ENCODE assay signal across 26 cellular contexts in genomic region chrX:150085881-150086280, GRCh38.
DNase-seq lines count a peak whose midpoint lies in the region; ATAC-seq and TF ChIP-seq lines count a peak whose summit lies in the region.
"Had no signal": no experiment of that assay in that cellular context is flagged by ENCODE, and none has a peak within 500 bp of the region (broad histone marks: within the 10 kb centered on the region; RNA-seq: fewer than 3 reads in every experiment).

No MANE protein-coding gene starts in this region.

- peaks cover 4 to 30% of the 10 kb centered on the region in 2 donors for H3K4me1 ChIP-seq in ascending aorta
- H3K4me1 ChIP-seq: testis had no signal

- no peaks in the 10 kb centered on the region for H3K9me3 Mint-ChIP-seq in HFFc6
- H3K9me3 Mint-ChIP-seq in CD14-positive monocyte = peaks cover 0 to 2% (median 0%) of the 10 kb centered on the region in 7 donors
- H3K9me3 Mint-ChIP-seq: activated T-cell treated with anti-CD3 and anti-CD28 coated beads, Interleukin-2, amount 50 U/mL, for 24 hours; naive thymus-derived CD4-positive, alpha-beta T cell had no signal

- TF ChIP-seq CTCF in HFFc6 (IDR thresholded peaks at IDR 0.05) = no peak
- TF ChIP-seq CTCF in ascending aorta (IDR thresholded peaks at IDR 0.05) = no peak
- TF ChIP-seq CTCF in fibroblast of pulmonary artery (IDR thresholded peaks at IDR 0.05; ENCODE audit: low read length, missing control alignments) = no peak
- no peak for TF ChIP-seq CTCF in CD14-positive monocyte (IDR thresholded peaks at IDR 0.05)

- no peaks in the 10 kb centered on the region; the same call in 1 of the 2 replicates for H3K27me3 Mint-ChIP-seq in HFFc6 (ENCODE audit: insufficient read depth)
- H3K27me3 Mint-ChIP-seq in CD14-positive monocyte (ENCODE audit: low read depth in 3 of 3) = peaks cover 0 to 8% (median 2%) of the 10 kb centered on the region in 3 donors
- H3K27me3 Mint-ChIP-seq: CD4-positive, CD25-positive, alpha-beta regulatory T cell had no signal

- no peaks in the 10 kb centered on the region for H3K36me3 ChIP-seq in ascending aorta
- H3K36me3 ChIP-seq: ovary had no signal

- no peak overlapping the region for H3K4me3 Mint-ChIP-seq in HFFc6
- H3K4me3 Mint-ChIP-seq in CD14-positive monocyte = no peak overlapping the region
- H3K4me3 Mint-ChIP-seq: activated T-cell treated with anti-CD3 and anti-CD28 coated beads, Interleukin-2, amount 50 U/mL, for 24 hours; CD4-positive, CD25-positive, alpha-beta regulatory T cell; H9; naive thymus-derived CD4-positive, alpha-beta T cell had no signal

- H3K27ac ChIP-seq in ascending aorta = peak overlapping the region; percentile 13 to 73
- H3K27ac ChIP-seq: ovary, testis had no signal

- H3K4me3 ChIP-seq in ascending aorta = no peak overlapping the region
- H3K4me3 ChIP-seq in fibroblast of pulmonary artery (replicated peaks; ENCODE audit: low read depth, low read length) = no peak overlapping the region
- H3K4me3 ChIP-seq: ovary, testis had no signal

- H3K27me3 ChIP-seq in ascending aorta = no peaks in the 10 kb centered on the region
- H3K27me3 ChIP-seq: ovary, testis had no signal

- H3K36me3 Mint-ChIP-seq in HFFc6 (ENCODE audit: low read depth) = no peaks in the 10 kb centered on the region
- no peaks in the 10 kb centered on the region for H3K36me3 Mint-ChIP-seq in CD14-positive monocyte
- H3K36me3 Mint-ChIP-seq: CD4-positive, CD25-positive, alpha-beta regulatory T cell; naive thymus-derived CD4-positive, alpha-beta T cell had no signal

- DNase-seq in A172 (ENCODE audit: low spot score) (peak; percentile 58), HFFc6 (peak; percentile 3), ascending aorta (ENCODE audit: low spot score in 2 of 2) (no peak), fibroblast of pulmonary artery (ENCODE audit: low read depth) (peak; percentile 52), NCI-H2107 treated with DMSO at 0.1 percent for 48 hours (lab: John Stamatoyannopoulos, UW; ENCODE audit: unreplicated experiment) (no peak), CD14-positive monocyte (ENCODE audit: low spot score) (no peak)
- DNase-seq in activated CD4-positive, alpha-beta T cell treated with anti-CD3 and anti-CD28 coated beads, Interleukin-2, amount 50 U/mL, for 48 hours = no peak
- DNase-seq: activated naive CD4-positive, alpha-beta T cell treated with Interleukin-2 at 50 U/mL for 16 hours; activated T-cell treated with anti-CD3 and anti-CD28 coated beads, Interleukin-2, amount 50 U/mL, for 24 hours; anterior cingulate cortex; CD4-positive, CD25-positive, alpha-beta regulatory T cell; DMS153; H9; hypothalamus; Kasumi-1; mesendoderm; naive thymus-derived CD4-positive, alpha-beta T cell; NCI-H1092; NCI-H2029; NCI-H510A treated with DMSO at 0.1 percent for 48 hours; ovary; T-helper 9 cell; testis had no signal

- intact Hi-C loops in ascending aorta (cut with DNase I) (loop anchor here (10.0 kb wide), 1 partner anchor 279 kb away; the partner anchor contains the start of gene MAMLD1), CD14-positive monocyte (cut with micrococcal nuclease) (no loop called here)

- ATAC-seq in HG03469 (IDR thresholded peaks at IDR 0.05; ENCODE audit: unreplicated experiment) = no peak
- ATAC-seq: activated CD4-positive, CD25-positive, alpha-beta regulatory T cell treated with anti-CD3 and anti-CD28 coated beads, Interleukin-2, amount 50 U/mL, for 24 hours; naive thymus-derived CD4-positive, alpha-beta T cell; sciatic nerve had no signal

- H3K27ac Mint-ChIP-seq in HFFc6 (peak overlapping the region; percentile 58), CD14-positive monocyte (no peak overlapping the region)
- H3K27ac Mint-ChIP-seq: activated T-cell treated with anti-CD3 and anti-CD28 coated beads, Interleukin-2, amount 50 U/mL, for 24 hours; CD4-positive, CD25-positive, alpha-beta regulatory T cell; H9; naive thymus-derived CD4-positive, alpha-beta T cell had no signal

- peaks cover 43% of the 10 kb centered on the region for H3K4me1 Mint-ChIP-seq in HFFc6 (ENCODE audit: low read depth)
- H3K4me1 Mint-ChIP-seq in CD14-positive monocyte = no peaks in the 10 kb centered on the region
- H3K4me1 Mint-ChIP-seq: CD4-positive, CD25-positive, alpha-beta regulatory T cell had no signal

- H3K9me3 ChIP-seq in ascending aorta = no peaks in the 10 kb centered on the region
- H3K9me3 ChIP-seq: ovary, testis had no signal

Comparison
In these comparisons a context has a peak if more than half of its experiments do, and no peak if none do; other contexts are left out.
1. DNase-seq: peak in A172 (single experiment), HFFc6 (single experiment) and fibroblast of pulmonary artery (single experiment); none in ascending aorta (0 of 2), NCI-H2107 treated with DMSO at 0.1 percent for 48 hours (single experiment), CD14-positive monocyte (single experiment) and activated CD4-positive, alpha-beta T cell treated with anti-CD3 and anti-CD28 coated beads, Interleukin-2, amount 50 U/mL, for 48 hours (0 of 2).